In the genomic region with DNA sequence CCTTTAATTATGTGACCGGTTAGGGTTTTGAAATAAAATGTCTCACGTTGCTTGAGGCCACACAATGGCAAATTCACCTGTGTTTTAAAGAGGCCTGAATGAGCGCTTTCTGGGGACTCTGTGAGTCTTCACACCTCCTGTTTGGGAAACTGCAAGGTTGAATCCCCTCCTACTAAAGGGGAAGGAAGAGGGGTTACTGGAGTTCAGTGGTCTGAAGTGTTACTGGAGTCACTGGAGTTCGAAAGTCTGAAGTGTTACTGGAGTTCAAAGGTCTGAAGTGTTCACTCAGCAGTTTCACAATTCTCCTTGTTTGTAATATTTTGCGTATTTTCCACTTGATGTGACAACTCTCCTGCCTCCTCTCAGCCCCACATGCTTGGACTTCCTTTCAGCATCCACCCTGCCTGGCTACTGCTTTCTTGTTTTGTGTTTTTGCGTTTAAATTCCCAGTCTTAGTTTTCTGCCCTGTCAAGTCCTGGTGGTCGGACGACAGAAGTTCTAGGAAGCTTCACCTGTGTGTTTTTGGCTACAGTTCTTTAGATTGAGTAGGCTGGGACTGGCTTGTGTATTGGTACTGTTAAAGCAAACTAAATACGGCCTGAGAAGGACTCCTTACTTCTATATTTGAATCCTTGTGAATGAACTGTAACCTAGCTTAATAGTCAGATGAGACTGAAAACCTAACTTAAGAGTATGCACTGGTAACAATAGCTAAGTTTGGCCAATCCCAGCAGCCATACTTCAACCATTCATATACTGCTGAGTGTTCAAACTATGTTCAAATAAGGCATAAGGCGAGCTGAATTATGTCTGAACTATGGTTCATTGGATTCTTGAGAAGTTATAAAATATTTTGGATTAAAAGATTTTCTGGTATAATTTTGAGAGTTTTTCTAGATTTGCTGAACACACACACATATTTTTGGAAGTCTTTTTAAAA, we compare ENCODE assay signal across 1 cellular context.
A peak's percentile ranks its signal among the peaks of the same experiment; 100 is the strongest.
TF ChIP-seq lines count a peak whose summit lies in the region.

No MANE protein-coding gene starts in this region.

TF ChIP-seq in HepG2, 621 proteins besides CTCF, POLR2A, EP300 and RAD21 (continued from another document and continues in another):
- TF ChIP-seq MAF1 (CRISPR knock-in tag; IDR thresholded peaks at IDR 0.05; ENCODE audit: borderline replicate concordance) (no peak), ATAD3A (CRISPR knock-in tag; IDR thresholded peaks at IDR 0.05) (no peak), JARID2 (CRISPR knock-in tag; IDR thresholded peaks at IDR 0.05; ENCODE audit: insufficient replicate concordance) (no peak), FIP1L1 (IDR thresholded peaks at IDR 0.05; ENCODE audit: borderline replicate concordance, insufficient read depth, low read depth, low read length) (no peak), KDM1A (CRISPR knock-in tag; IDR thresholded peaks at IDR 0.05) (no peak), FOXM1 (CRISPR knock-in tag; IDR thresholded peaks at IDR 0.05) (no peak), HMG20A (CRISPR knock-in tag; IDR thresholded peaks at IDR 0.05; ENCODE audit: borderline replicate concordance) (peak; percentile 84; the same call in 1 of the 2 replicates), CBX1 (IDR thresholded peaks at IDR 0.05; ENCODE audit: low read depth) (no peak), HES4 (CRISPR knock-in tag; IDR thresholded peaks at IDR 0.05; ENCODE audit: borderline replicate concordance) (no peak), MIER2 (CRISPR knock-in tag; IDR thresholded peaks at IDR 0.05) (no peak), ARNT2 (CRISPR knock-in tag; IDR thresholded peaks at IDR 0.05; ENCODE audit: low read depth) (peak; percentile 46; the same call in 1 of the 2 replicates), CENPX (CRISPR knock-in tag; IDR thresholded peaks at IDR 0.05) (no peak), ZNF570 (CRISPR knock-in tag; IDR thresholded peaks at IDR 0.05; ENCODE audit: borderline replicate concordance) (no peak), NR2F2 (IDR thresholded peaks at IDR 0.05; ENCODE audit: borderline replicate concordance, low read depth) (peak; percentile 36; the same call in 1 of the 2 replicates), CREBL2 (CRISPR knock-in tag; IDR thresholded peaks at IDR 0.05; ENCODE audit: borderline replicate concordance) (no peak), WIZ (CRISPR knock-in tag; IDR thresholded peaks at IDR 0.05) (no peak), ZNF552 (CRISPR knock-in tag; IDR thresholded peaks at IDR 0.05; ENCODE audit: borderline replicate concordance) (no peak), TSC22D2 (CRISPR knock-in tag; IDR thresholded peaks at IDR 0.05; ENCODE audit: borderline replicate concordance) (no peak), ZNF460 (CRISPR knock-in tag; IDR thresholded peaks at IDR 0.05; ENCODE audit: borderline replicate concordance) (no peak), ZNF841 (CRISPR knock-in tag; IDR thresholded peaks at IDR 0.05; ENCODE audit: borderline replicate concordance) (no peak), KDM5B (CRISPR knock-in tag; IDR thresholded peaks at IDR 0.05; ENCODE audit: borderline replicate concordance) (no peak), MEIS2 (CRISPR knock-in tag; IDR thresholded peaks at IDR 0.05) (peak; percentile 53; the same call in 1 of the 2 replicates), UBTF (CRISPR knock-in tag; IDR thresholded peaks at IDR 0.05) (no peak; the same call in 1 of the 2 replicates), ZNF792 (CRISPR knock-in tag; IDR thresholded peaks at IDR 0.05) (no peak), HDAC1 (CRISPR knock-in tag; IDR thresholded peaks at IDR 0.05) (peak; percentile 49; the same call in 1 of the 2 replicates), ZNF274 (CRISPR knock-in tag; IDR thresholded peaks at IDR 0.05) (no peak; the same call in 1 of the 2 replicates), CEBPG (CRISPR knock-in tag; IDR thresholded peaks at IDR 0.05) (peak; percentile 88), CBFB (CRISPR knock-in tag; IDR thresholded peaks at IDR 0.05) (no peak; the same call in 1 of the 2 replicates), MBNL3 (CRISPR knock-in tag; conservative IDR thresholded peaks at IDR 0.05) (no peak), ZIK1 (CRISPR knock-in tag; IDR thresholded peaks at IDR 0.05; ENCODE audit: borderline replicate concordance, low read depth) (no peak; the same call in 1 of the 2 replicates), MAFK (conservative IDR thresholded peaks at IDR 0.05 in 1 of 2, IDR thresholded peaks at IDR 0.05 in 1 of 2; ENCODE audit: low read length in 2 of 2) (peak; percentile 96 to 98), REXO4 (CRISPR knock-in tag; IDR thresholded peaks at IDR 0.05; ENCODE audit: borderline replicate concordance) (no peak), TFDP1 (CRISPR knock-in tag; IDR thresholded peaks at IDR 0.05; ENCODE audit: borderline replicate concordance) (no peak; the same call in 1 of the 2 replicates), DMTF1 (CRISPR knock-in tag; IDR thresholded peaks at IDR 0.05) (no peak), ZNF768 (CRISPR knock-in tag; IDR thresholded peaks at IDR 0.05) (no peak), SOX13 (IDR thresholded peaks at IDR 0.05) (peak; percentile 50; the same call in 1 of the 2 replicates), SOX13 (CRISPR knock-in tag; conservative IDR thresholded peaks at IDR 0.05 in 1 of 2, IDR thresholded peaks at IDR 0.05 in 1 of 2) (peak in 1 of 2 experiments; percentile 69; a peak in 1 of 4 replicates), ZNF101 (CRISPR knock-in tag; IDR thresholded peaks at IDR 0.05; ENCODE audit: borderline replicate concordance, low read depth) (no peak), BORCS8-MEF2B (CRISPR knock-in tag; IDR thresholded peaks at IDR 0.05) (0 out of 2 replicates have a peak, but pooled peaks have one; percentile 14)
- TF ChIP-seq, protein P1, sequence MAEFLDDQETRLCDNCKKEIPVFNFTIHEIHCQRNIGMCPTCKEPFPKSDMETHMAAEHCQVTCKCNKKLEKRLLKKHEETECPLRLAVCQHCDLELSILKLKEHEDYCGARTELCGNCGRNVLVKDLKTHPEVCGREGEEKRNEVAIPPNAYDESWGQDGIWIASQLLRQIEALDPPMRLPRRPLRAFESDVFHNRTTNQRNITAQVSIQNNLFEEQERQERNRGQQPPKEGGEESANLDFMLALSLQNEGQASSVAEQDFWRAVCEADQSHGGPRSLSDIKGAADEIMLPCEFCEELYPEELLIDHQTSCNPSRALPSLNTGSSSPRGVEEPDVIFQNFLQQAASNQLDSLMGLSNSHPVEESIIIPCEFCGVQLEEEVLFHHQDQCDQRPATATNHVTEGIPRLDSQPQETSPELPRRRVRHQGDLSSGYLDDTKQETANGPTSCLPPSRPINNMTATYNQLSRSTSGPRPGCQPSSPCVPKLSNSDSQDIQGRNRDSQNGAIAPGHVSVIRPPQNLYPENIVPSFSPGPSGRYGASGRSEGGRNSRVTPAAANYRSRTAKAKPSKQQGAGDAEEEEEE (CRISPR knock-in tag; IDR thresholded peaks at IDR 0.05; ENCODE audit: borderline replicate concordance), result peak; percentile 26; the same call in 1 of the 2 replicates
- TF ChIP-seq, protein P2, sequence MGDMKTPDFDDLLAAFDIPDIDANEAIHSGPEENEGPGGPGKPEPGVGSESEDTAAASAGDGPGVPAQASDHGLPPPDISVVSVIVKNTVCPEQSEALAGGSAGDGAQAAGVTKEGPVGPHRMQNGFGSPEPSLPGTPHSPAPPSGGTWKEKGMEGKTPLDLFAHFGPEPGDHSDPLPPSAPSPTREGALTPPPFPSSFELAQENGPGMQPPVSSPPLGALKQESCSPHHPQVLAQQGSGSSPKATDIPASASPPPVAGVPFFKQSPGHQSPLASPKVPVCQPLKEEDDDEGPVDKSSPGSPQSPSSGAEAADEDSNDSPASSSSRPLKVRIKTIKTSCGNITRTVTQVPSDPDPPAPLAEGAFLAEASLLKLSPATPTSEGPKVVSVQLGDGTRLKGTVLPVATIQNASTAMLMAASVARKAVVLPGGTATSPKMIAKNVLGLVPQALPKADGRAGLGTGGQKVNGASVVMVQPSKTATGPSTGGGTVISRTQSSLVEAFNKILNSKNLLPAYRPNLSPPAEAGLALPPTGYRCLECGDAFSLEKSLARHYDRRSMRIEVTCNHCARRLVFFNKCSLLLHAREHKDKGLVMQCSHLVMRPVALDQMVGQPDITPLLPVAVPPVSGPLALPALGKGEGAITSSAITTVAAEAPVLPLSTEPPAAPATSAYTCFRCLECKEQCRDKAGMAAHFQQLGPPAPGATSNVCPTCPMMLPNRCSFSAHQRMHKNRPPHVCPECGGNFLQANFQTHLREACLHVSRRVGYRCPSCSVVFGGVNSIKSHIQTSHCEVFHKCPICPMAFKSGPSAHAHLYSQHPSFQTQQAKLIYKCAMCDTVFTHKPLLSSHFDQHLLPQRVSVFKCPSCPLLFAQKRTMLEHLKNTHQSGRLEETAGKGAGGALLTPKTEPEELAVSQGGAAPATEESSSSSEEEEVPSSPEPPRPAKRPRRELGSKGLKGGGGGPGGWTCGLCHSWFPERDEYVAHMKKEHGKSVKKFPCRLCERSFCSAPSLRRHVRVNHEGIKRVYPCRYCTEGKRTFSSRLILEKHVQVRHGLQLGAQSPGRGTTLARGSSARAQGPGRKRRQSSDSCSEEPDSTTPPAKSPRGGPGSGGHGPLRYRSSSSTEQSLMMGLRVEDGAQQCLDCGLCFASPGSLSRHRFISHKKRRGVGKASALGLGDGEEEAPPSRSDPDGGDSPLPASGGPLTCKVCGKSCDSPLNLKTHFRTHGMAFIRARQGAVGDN (CRISPR knock-in tag; IDR thresholded peaks at IDR 0.05), result no peak
- TF ChIP-seq, protein P3, sequence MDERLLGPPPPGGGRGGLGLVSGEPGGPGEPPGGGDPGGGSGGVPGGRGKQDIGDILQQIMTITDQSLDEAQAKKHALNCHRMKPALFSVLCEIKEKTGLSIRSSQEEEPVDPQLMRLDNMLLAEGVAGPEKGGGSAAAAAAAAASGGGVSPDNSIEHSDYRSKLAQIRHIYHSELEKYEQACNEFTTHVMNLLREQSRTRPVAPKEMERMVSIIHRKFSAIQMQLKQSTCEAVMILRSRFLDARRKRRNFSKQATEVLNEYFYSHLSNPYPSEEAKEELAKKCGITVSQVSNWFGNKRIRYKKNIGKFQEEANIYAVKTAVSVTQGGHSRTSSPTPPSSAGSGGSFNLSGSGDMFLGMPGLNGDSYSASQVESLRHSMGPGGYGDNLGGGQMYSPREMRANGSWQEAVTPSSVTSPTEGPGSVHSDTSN (CRISPR knock-in tag; IDR thresholded peaks at IDR 0.05), result 0 out of 2 replicates have a peak, but pooled peaks have one; percentile 3
- TF ChIP-seq, protein P4, sequence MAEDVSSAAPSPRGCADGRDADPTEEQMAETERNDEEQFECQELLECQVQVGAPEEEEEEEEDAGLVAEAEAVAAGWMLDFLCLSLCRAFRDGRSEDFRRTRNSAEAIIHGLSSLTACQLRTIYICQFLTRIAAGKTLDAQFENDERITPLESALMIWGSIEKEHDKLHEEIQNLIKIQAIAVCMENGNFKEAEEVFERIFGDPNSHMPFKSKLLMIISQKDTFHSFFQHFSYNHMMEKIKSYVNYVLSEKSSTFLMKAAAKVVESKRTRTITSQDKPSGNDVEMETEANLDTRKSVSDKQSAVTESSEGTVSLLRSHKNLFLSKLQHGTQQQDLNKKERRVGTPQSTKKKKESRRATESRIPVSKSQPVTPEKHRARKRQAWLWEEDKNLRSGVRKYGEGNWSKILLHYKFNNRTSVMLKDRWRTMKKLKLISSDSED (CRISPR knock-in tag; IDR thresholded peaks at IDR 0.05), result no peak
- TF ChIP-seq, protein P5, sequence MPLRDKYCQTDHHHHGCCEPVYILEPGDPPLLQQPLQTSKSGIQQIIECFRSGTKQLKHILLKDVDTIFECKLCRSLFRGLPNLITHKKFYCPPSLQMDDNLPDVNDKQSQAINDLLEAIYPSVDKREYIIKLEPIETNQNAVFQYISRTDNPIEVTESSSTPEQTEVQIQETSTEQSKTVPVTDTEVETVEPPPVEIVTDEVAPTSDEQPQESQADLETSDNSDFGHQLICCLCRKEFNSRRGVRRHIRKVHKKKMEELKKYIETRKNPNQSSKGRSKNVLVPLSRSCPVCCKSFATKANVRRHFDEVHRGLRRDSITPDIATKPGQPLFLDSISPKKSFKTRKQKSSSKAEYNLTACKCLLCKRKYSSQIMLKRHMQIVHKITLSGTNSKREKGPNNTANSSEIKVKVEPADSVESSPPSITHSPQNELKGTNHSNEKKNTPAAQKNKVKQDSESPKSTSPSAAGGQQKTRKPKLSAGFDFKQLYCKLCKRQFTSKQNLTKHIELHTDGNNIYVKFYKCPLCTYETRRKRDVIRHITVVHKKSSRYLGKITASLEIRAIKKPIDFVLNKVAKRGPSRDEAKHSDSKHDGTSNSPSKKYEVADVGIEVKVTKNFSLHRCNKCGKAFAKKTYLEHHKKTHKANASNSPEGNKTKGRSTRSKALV (CRISPR knock-in tag; IDR thresholded peaks at IDR 0.05), result no peak
